In genomic region chr11:17519031-17519430, GRCh38 we compare ENCODE assay signal across 17 cellular contexts. TPM values are rescaled to one million over a fixed set of nuclear protein-coding genes. Genes with fewer than 3 reads are reported as not detected.
DNase-seq lines count a peak whose midpoint lies in the region; TF ChIP-seq lines count a peak whose summit lies in the region.
"Had no signal": no experiment of that assay in that cellular context is flagged by ENCODE, and none has a peak within 500 bp of the region (broad histone marks: within the 10 kb centered on the region; RNA-seq: fewer than 3 reads in every experiment).

No MANE protein-coding gene starts in this region.

- no peaks in the 10 kb centered on the region for H3K4me1 ChIP-seq in osteoblast (ENCODE audit: insufficient read depth, low read length)
- H3K4me1 ChIP-seq: A549 had no signal

- no peaks in the 10 kb centered on the region for H3K79me2 ChIP-seq in osteoblast (ENCODE audit: insufficient read depth, low read length)

- H3K27ac ChIP-seq in caudate nucleus (ENCODE audit: low read depth, low read length) (peak overlapping the region; percentile 15), osteoblast (ENCODE audit: low read depth, low read length) (no peak overlapping the region)
- H3K27ac ChIP-seq: A549 had no signal

- H4K20me1 ChIP-seq in osteoblast (ENCODE audit: insufficient read depth, low read length), result no peaks in the 10 kb centered on the region

- no peak overlapping the region for H2AFZ ChIP-seq in osteoblast (ENCODE audit: low read length)

- no peaks in the 10 kb centered on the region for H3K9me3 ChIP-seq in osteoblast (ENCODE audit: low read depth, low read length)
- H3K9me3 ChIP-seq: A549 had no signal

- H3K4me2 ChIP-seq in osteoblast (ENCODE audit: insufficient read depth, low read length), result no peak overlapping the region
- H3K4me2 ChIP-seq: A549 had no signal

- no peak overlapping the region for H3K4me3 ChIP-seq in osteoblast (ENCODE audit: insufficient read depth, low read length)
- H3K4me3 ChIP-seq: A549 had no signal

- no peaks in the 10 kb centered on the region for H3K27me3 ChIP-seq in osteoblast (ENCODE audit: insufficient read depth, low read length)

- peak; percentile 94 for DNase-seq in NCI-H748 (lab: John Stamatoyannopoulos, UW; ENCODE audit: unreplicated experiment)
- DNase-seq in NCI-H748 treated with DMSO at 0.1 percent for 48 hours (lab: John Stamatoyannopoulos, UW), result no peak
- DNase-seq in NCI-H526 (lab: John Stamatoyannopoulos, UW), result peak; percentile 94 to 95
- no peak for DNase-seq in caudate nucleus (lab: John Stamatoyannopoulos, UW)
- DNase-seq in osteoblast (ENCODE audit: insufficient read length, low spot score, missing footprints), result peak; percentile 58
- DNase-seq in dermis blood vessel endothelial cell, result no peak
- no peak for DNase-seq in amygdala (lab: John Stamatoyannopoulos, UW)
- no peak for DNase-seq in NOMO-1 treated with DMSO at 0.1 percent for 48 hours (lab: John Stamatoyannopoulos, UW; ENCODE audit: unreplicated experiment)
- DNase-seq: AML-193; CD4-positive, CD25-positive, alpha-beta regulatory T cell; DND-41; GDM1; NCI-H1436; NCI-H2171; NCI-H510A had no signal

- no peaks in the 10 kb centered on the region for H3K36me3 ChIP-seq in osteoblast (ENCODE audit: insufficient read depth, low read length)

- TF ChIP-seq CTCF in osteoblast (IDR thresholded peaks at IDR 0.05; ENCODE audit: extremely low read depth, low read depth, low read length), result no peak

RNA-seq across cellular contexts. Expression of gene USH1C, which starts 25.2 kb away (rescaled TPM):
- total RNA-seq in osteoblast (not detected in 2 replicates), dermis blood vessel endothelial cell (not detected in 2 replicates)
- total RNA-seq: CD4-positive, CD25-positive, alpha-beta regulatory T cell; HT1080 had no signal

RNA-seq across cellular contexts. Expression of gene OTOG, which starts 28.0 kb away (rescaled TPM):
- total RNA-seq in osteoblast (not detected in 2 replicates), dermis blood vessel endothelial cell (not detected in 2 replicates)
- total RNA-seq: CD4-positive, CD25-positive, alpha-beta regulatory T cell; HT1080 had no signal

RNA-seq across cellular contexts. Expression of gene ABCC8, which starts 42.4 kb away (rescaled TPM):
- total RNA-seq in osteoblast (not detected in 2 replicates), dermis blood vessel endothelial cell (not detected in 2 replicates)
- total RNA-seq: CD4-positive, CD25-positive, alpha-beta regulatory T cell; HT1080 had no signal

Comparison
In these comparisons a context has a peak if more than half of its experiments do, and no peak if none do; other contexts are left out.
1. DNase-seq: peak in NCI-H748 (single experiment), NCI-H526 (2 of 2) and osteoblast (single experiment); none in NCI-H748 treated with DMSO at 0.1 percent for 48 hours (single experiment), caudate nucleus (0 of 61), dermis blood vessel endothelial cell (single experiment), amygdala (0 of 56) and NOMO-1 treated with DMSO at 0.1 percent for 48 hours (single experiment).